In the genomic region with DNA sequence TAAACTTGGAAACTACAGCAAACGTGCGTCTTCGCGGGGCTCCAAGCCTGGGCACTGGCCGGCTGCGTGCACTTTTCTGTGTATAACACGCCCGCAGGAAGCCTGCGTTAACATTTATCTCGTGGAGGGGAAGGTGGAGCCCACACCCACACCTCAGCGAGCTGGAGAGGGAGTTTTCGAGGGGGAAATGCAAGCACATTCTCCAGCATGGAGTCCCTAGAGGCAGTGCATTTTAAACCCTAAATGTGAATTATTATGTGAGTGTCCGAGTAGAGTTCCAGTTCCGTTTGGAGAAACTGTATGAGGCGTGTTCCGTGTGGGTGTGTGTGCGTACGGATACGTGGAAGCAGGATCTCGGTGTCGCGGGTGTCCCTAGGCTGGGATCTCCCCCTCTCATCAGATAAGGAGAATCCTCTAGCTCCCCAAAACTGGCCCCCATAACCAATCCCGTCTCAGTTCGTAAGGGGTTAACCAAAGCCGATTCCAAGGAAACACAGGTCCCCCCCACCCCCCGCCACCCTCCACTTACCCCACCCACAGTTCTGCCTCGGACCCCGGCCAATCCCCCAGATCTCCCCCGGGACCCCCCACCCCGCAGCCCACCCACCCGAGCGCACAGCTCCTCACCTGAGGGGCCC, we compare ENCODE assay signal across 8 cellular contexts. TPM values are rescaled to one million over a fixed set of nuclear protein-coding genes. Genes with fewer than 3 reads are reported as not detected.
DNase-seq lines count a peak whose midpoint lies in the region; TF ChIP-seq lines count a peak whose summit lies in the region.

No MANE protein-coding gene starts in this region.

- H3K36me3 ChIP-seq in muscle layer of duodenum (ENCODE audit: control insufficient read depth in 1 of 2, insufficient read depth in 2 of 2, low read length in 2 of 2), result no peaks in the 10 kb centered on the region
- no peaks in the 10 kb centered on the region for H3K36me3 ChIP-seq in tibial nerve

- H3K4me1 ChIP-seq in muscle layer of duodenum (ENCODE audit: control insufficient read depth in 1 of 2, insufficient read depth in 2 of 2, low read length in 2 of 2), result no peaks in the 10 kb centered on the region
- peaks cover 3 to 27% (median 9%) of the 10 kb centered on the region in 4 donors for H3K4me1 ChIP-seq in tibial nerve

- TF ChIP-seq POLR2A in tibial nerve (IDR thresholded peaks at IDR 0.05), result no peak

- H3K27me3 ChIP-seq in muscle layer of duodenum (ENCODE audit: low read depth, low read length), result no peaks in the 10 kb centered on the region
- no peaks in the 10 kb centered on the region for H3K27me3 ChIP-seq in tibial nerve

- 0 to 1% methylated on average over 24 to 30 of the region's 32 CpGs for WGBS in tibial nerve, 2 donors

- TF ChIP-seq EP300 in tibial nerve (IDR thresholded peaks at IDR 0.05), result no peak

- H3K27ac ChIP-seq in muscle layer of duodenum (ENCODE audit: low read length), result peak overlapping the region; percentile 58
- peak overlapping the region; percentile 74 to 93 (median 85) for H3K27ac ChIP-seq in tibial nerve

- peak; percentile 38 for DNase-seq in Daoy (ENCODE audit: low read depth)
- no peak for DNase-seq in LNCaP clone FGC (ENCODE audit: low read depth)
- DNase-seq in activated CD4-positive, alpha-beta T cell treated with anti-CD3 and anti-CD28 coated beads, Interleukin-2, amount 50 U/mL, for 4 hours, result peak; percentile 50 to 55
- DNase-seq in epithelial cell of esophagus (ENCODE audit: low read depth), result peak; percentile 44
- DNase-seq in tibial nerve (ENCODE audit: low spot score in 2 of 2), result peak in 1 of 2 donors; percentile 17
- DNase-seq in AML-193 (lab: John Stamatoyannopoulos, UW), result no peak
- DNase-seq in NCI-H1436 (lab: John Stamatoyannopoulos, UW), result no peak

- TF ChIP-seq CTCF in LNCaP clone FGC (IDR thresholded peaks at IDR 0.05; ENCODE audit: control insufficient read depth, extremely low read depth, insufficient read depth) (no peak), epithelial cell of esophagus (IDR thresholded peaks at IDR 0.05; ENCODE audit: insufficient read depth, low read depth, low read length, missing control alignments) (no peak), tibial nerve (IDR thresholded peaks at IDR 0.05) (no peak)

- H3K4me3 ChIP-seq in LNCaP clone FGC (ENCODE audit: low read depth, low read length) (peak overlapping the region; percentile 17; the same call in 1 of the 2 replicates), epithelial cell of esophagus (ENCODE audit: low read length) (peak overlapping the region; percentile 97), muscle layer of duodenum (ENCODE audit: low read depth in 1 of 2, low read length in 2 of 2) (peak overlapping the region; percentile 94 to 96), tibial nerve (peak overlapping the region; percentile 70 to 92 (median 80))

- H3K9me3 ChIP-seq in muscle layer of duodenum (ENCODE audit: control insufficient read depth in 1 of 2, low read length in 2 of 2) (no peaks in the 10 kb centered on the region), tibial nerve (no peaks in the 10 kb centered on the region)

RNA-seq across cellular contexts. Expression of a gene that starts 0.4 kb away (rescaled TPM):
- total RNA-seq in Daoy (2014; rRNA removed; shearing (Covaris generic)), result 82.2 and 92.9 TPM in 2 replicates
- total RNA-seq in tibial nerve, result 10 to 100 TPM; 14.4 to 45.4 (median 26.6) TPM

Comparison
In these comparisons a context has a peak if more than half of its experiments do, and no peak if none do; other contexts are left out.
1. DNase-seq: peak in Daoy (single experiment), activated CD4-positive, alpha-beta T cell treated with anti-CD3 and anti-CD28 coated beads, Interleukin-2, amount 50 U/mL, for 4 hours (2 of 2) and epithelial cell of esophagus (single experiment); none in LNCaP clone FGC (single experiment), AML-193 (0 of 2) and NCI-H1436 (single experiment).
2. H3K4me3 ChIP-seq: peak in every context shown above with its lines; median percentile 97 in epithelial cell of esophagus; 95 in muscle layer of duodenum; 80 in tibial nerve; 17 in LNCaP clone FGC.